In genomic region chr5:80701597-80701996, GRCh38 we compare ENCODE assay signal across 16 cellular contexts.
"Had no signal": no experiment of that assay in that cellular context is flagged by ENCODE, and none has a peak within 500 bp of the region (broad histone marks: within the 10 kb centered on the region; RNA-seq: fewer than 3 reads in every experiment).

No MANE protein-coding gene starts in this region.

- DNase-seq: activated effector memory CD4-positive, alpha-beta T cell treated with anti-CD3 and anti-CD28 coated beads, Interleukin-2, amount 50 U/mL, for 16 hours; activated T-cell treated with anti-CD3 and anti-CD28 coated beads, Interleukin-2, amount 50 U/mL, for 1 hour; aorta; dorsolateral prefrontal cortex; kidney; left ventricle myocardium inferior; mesenchymal stem cell; stimulated activated CD4-positive, alpha-beta T cell treated with anti-CD3 and anti-CD28 coated beads, Interleukin-4, amount 100 ng/mL, for 4 hours; stimulated activated naive CD8-positive, alpha-beta T cell treated with anti-CD3 and anti-CD28 coated beads, Interleukin-15, amount 100 ng/mL, for 72 hours had no signal

- FAIRE-seq: kidney had no signal

- H3K27ac ChIP-seq: dorsolateral prefrontal cortex, left ventricle myocardium inferior, parathyroid adenoma, skin epidermis, thoracic aorta, VCaP had no signal

- H3K27me3 Mint-ChIP-seq: activated CD4-positive, alpha-beta T cell treated with anti-CD3 and anti-CD28 coated beads, Interleukin-2, amount 10 ng/mL, durations not matched to agents 24 days and 14 days; activated naive CD8-positive, alpha-beta T cell; stimulated activated naive CD8-positive, alpha-beta T cell treated with anti-CD3 and anti-CD28 coated beads, Interleukin-15, amount 100 ng/mL, for 72 hours had no signal

- H3K4me3 ChIP-seq: dorsolateral prefrontal cortex, left ventricle myocardium inferior, skin epidermis, thoracic aorta had no signal

- H3K9me3 Mint-ChIP-seq: activated CD4-positive, alpha-beta T cell treated with anti-CD3 and anti-CD28 coated beads, Interleukin-2, amount 10 ng/mL, durations not matched to agents 24 days and 14 days; stimulated activated naive CD8-positive, alpha-beta T cell treated with anti-CD3 and anti-CD28 coated beads, Interleukin-15, amount 100 ng/mL, for 72 hours had no signal

- H3K79me2 ChIP-seq: parathyroid adenoma had no signal

- H2AFZ ChIP-seq: parathyroid adenoma had no signal

- ATAC-seq: SK-N-SH treated with all-trans-retinoic acid at 6 μM for 48 hours; stimulated activated naive CD8-positive, alpha-beta T cell treated with anti-CD3 and anti-CD28 coated beads, Interleukin-15, amount 100 ng/mL, for 72 hours had no signal

- H3K4me3 Mint-ChIP-seq: activated CD4-positive, alpha-beta T cell treated with anti-CD3 and anti-CD28 coated beads, Interleukin-2, amount 10 ng/mL, durations not matched to agents 24 days and 14 days; activated naive CD8-positive, alpha-beta T cell; stimulated activated naive CD8-positive, alpha-beta T cell treated with anti-CD3 and anti-CD28 coated beads, Interleukin-15, amount 100 ng/mL, for 72 hours had no signal

- H3K9ac ChIP-seq: parathyroid adenoma had no signal

- H3K9me3 ChIP-seq: left ventricle myocardium inferior, thoracic aorta had no signal

- H3K27me3 ChIP-seq: dorsolateral prefrontal cortex had no signal

- H3K27ac Mint-ChIP-seq: activated CD4-positive, alpha-beta T cell treated with anti-CD3 and anti-CD28 coated beads, Interleukin-2, amount 10 ng/mL, durations not matched to agents 24 days and 14 days; activated naive CD8-positive, alpha-beta T cell had no signal

- H3K4me1 ChIP-seq: parathyroid adenoma had no signal
